10 cellular contexts compared by ENCODE assay signal in genomic region chr2:25821225-25822056, GRCh38. TPM values are rescaled to one million over a fixed set of nuclear protein-coding genes. Genes with fewer than 3 reads are reported as not detected.
DNase-seq lines count a peak whose midpoint lies in the region; ATAC-seq and TF ChIP-seq lines count a peak whose summit lies in the region.
"Had no signal": no experiment of that assay in that cellular context is flagged by ENCODE, and none has a peak within 500 bp of the region (broad histone marks: within the 10 kb centered on the region; RNA-seq: fewer than 3 reads in every experiment).

No MANE protein-coding gene starts in this region.

- peaks cover 12% of the 10 kb centered on the region for H3K4me1 Mint-ChIP-seq in MCF 10A (ENCODE audit: insufficient read depth, unreplicated experiment)
- H3K4me1 Mint-ChIP-seq in naive thymus-derived CD4-positive, alpha-beta T cell, result peaks cover 45 to 89% (median 63%) of the 10 kb centered on the region in 7 donors

- H3K36me3 ChIP-seq in naive thymus-derived CD4-positive, alpha-beta T cell (ENCODE audit: control insufficient read depth in 2 of 3, insufficient read depth in 3 of 3, low read length in 3 of 3), result no peaks in the 10 kb centered on the region

- H3K27ac ChIP-seq in naive thymus-derived CD4-positive, alpha-beta T cell (ENCODE audit: low read depth, low read length), result peak overlapping the region; percentile 54

- H3K36me3 Mint-ChIP-seq in MCF 10A (ENCODE audit: insufficient read depth, unreplicated experiment), result peaks cover 13% of the 10 kb centered on the region
- peaks cover 0 to 16% (median 10%) of the 10 kb centered on the region in 5 donors for H3K36me3 Mint-ChIP-seq in naive thymus-derived CD4-positive, alpha-beta T cell

- no peaks in the 10 kb centered on the region for H3K9me3 ChIP-seq in naive thymus-derived CD4-positive, alpha-beta T cell (ENCODE audit: control insufficient read depth in 2 of 3, low read length in 3 of 3)

- H3K27me3 ChIP-seq in naive thymus-derived CD4-positive, alpha-beta T cell (ENCODE audit: control insufficient read depth in 2 of 2, insufficient read depth in 2 of 2, low read length in 2 of 2), result no peaks in the 10 kb centered on the region

- H3K4me1 ChIP-seq in naive thymus-derived CD4-positive, alpha-beta T cell (ENCODE audit: control insufficient read depth in 2 of 2, insufficient read depth in 2 of 2, low read length in 2 of 2), result peaks cover 18 to 40% of the 10 kb centered on the region in 2 donors

- CTCF ChIA-PET in MCF 10A (lab: Yijun Ruan, JAX), result no interaction called here
- CTCF ChIA-PET in naive thymus-derived CD4-positive, alpha-beta T cell (lab: Charles Lee), result no interaction called here

- H3K4me3 ChIP-seq in naive thymus-derived CD4-positive, alpha-beta T cell (ENCODE audit: low read length), result peak overlapping the region; percentile 44

- POLR2A ChIA-PET in MCF 10A (lab: Yijun Ruan, JAX), result no interaction called here
- POLR2A ChIA-PET in naive thymus-derived CD4-positive, alpha-beta T cell (lab: Charles Lee), result no interaction called here

- DNase-seq in Daoy (ENCODE audit: low read depth) (peak; percentile 63), MV-4-11 (lab: John Stamatoyannopoulos, UW) (peak; percentile 11), MCF 10A (ENCODE audit: unreplicated experiment) (peak; percentile 54), NCI-H128 (lab: John Stamatoyannopoulos, UW; ENCODE audit: unreplicated experiment) (no peak), putamen (ENCODE audit: low spot score) (no peak), dedifferentiated amniotic fluid mesenchymal stem cell (ENCODE audit: extremely low spot score) (no peak), ureter (ENCODE audit: low spot score) (no peak)
- no peak for DNase-seq in naive thymus-derived CD4-positive, alpha-beta T cell
- DNase-seq: NCI-H82 had no signal

- H3K4me3 Mint-ChIP-seq in MCF 10A (ENCODE audit: unreplicated experiment), result no peak overlapping the region
- peak overlapping the region; percentile 42 to 87 (median 82) for H3K4me3 Mint-ChIP-seq in naive thymus-derived CD4-positive, alpha-beta T cell

- no peak overlapping the region for H3K27ac Mint-ChIP-seq in MCF 10A (ENCODE audit: low read depth, unreplicated experiment)
- H3K27ac Mint-ChIP-seq in naive thymus-derived CD4-positive, alpha-beta T cell, result peak overlapping the region; percentile 68 to 95 (median 84)

- ATAC-seq in naive thymus-derived CD4-positive, alpha-beta T cell, result no peak

- no peaks in the 10 kb centered on the region for H3K27me3 Mint-ChIP-seq in MCF 10A (ENCODE audit: insufficient read depth, unreplicated experiment)
- no peaks in the 10 kb centered on the region for H3K27me3 Mint-ChIP-seq in naive thymus-derived CD4-positive, alpha-beta T cell

- H3K9me3 Mint-ChIP-seq in MCF 10A (ENCODE audit: unreplicated experiment), result no peaks in the 10 kb centered on the region
- H3K9me3 Mint-ChIP-seq in naive thymus-derived CD4-positive, alpha-beta T cell, result peaks cover 0 to 2% (median 0%) of the 10 kb centered on the region in 11 donors
- H3K9me3 Mint-ChIP-seq: endodermal cell had no signal

- BruUV-seq in MCF 10A (replicated peaks; lab: Mats Ljungman, UMichigan), result no TSS peak

- intact Hi-C loops in MCF 10A (cut with micrococcal nuclease), result no loop called here
- intact Hi-C loops in naive thymus-derived CD4-positive, alpha-beta T cell (cut with micrococcal nuclease), result loop anchor here in 1 of 2 donors (1.0 to 10.0 kb wide), 3 partner anchors 31 to 57 kb away; partner anchors contain the start of gene ASXL2

- TF ChIP-seq CTCF in MCF 10A (IDR thresholded peaks at IDR 0.05; ENCODE audit: unreplicated experiment), result no peak

RNA-seq across cellular contexts. Expression of gene ASXL2, which starts 56.8 kb away (rescaled TPM):
- total RNA-seq in Daoy (2014; rRNA removed; shearing (Covaris generic)), result 8.8 and 9.4 TPM in 2 replicates
- total RNA-seq in MCF 10A (2022), result 34.0 and 35.3 TPM in 2 replicates
- 10 to 100 TPM; 29.2 to 62.1 (median 48.5) TPM for total RNA-seq in naive thymus-derived CD4-positive, alpha-beta T cell
- polyA plus RNA-seq in naive thymus-derived CD4-positive, alpha-beta T cell, result 10 to 100 TPM; 11.6 to 15.0 TPM
- 33.7 TPM for total RNA-seq in ureter

Comparison
In these comparisons a context has a peak if more than half of its experiments do, and no peak if none do; other contexts are left out.
1. DNase-seq: peak in Daoy (single experiment), MV-4-11 (single experiment) and MCF 10A (single experiment); none in naive thymus-derived CD4-positive, alpha-beta T cell (0 of 9), NCI-H128 (single experiment), putamen (single experiment), dedifferentiated amniotic fluid mesenchymal stem cell (single experiment) and ureter (single experiment).